20 cellular contexts compared by ENCODE assay signal in genomic region chr10:7195118-7195517, GRCh38.
"Had no signal": no experiment of that assay in that cellular context is flagged by ENCODE, and none has a peak within 500 bp of the region (broad histone marks: within the 10 kb centered on the region; RNA-seq: fewer than 3 reads in every experiment).

No MANE protein-coding gene starts in this region.

- H3K9me3 Mint-ChIP-seq: natural killer cell had no signal

- H3K27ac ChIP-seq: body of pancreas, left lung, upper lobe of left lung had no signal

- H3K27ac Mint-ChIP-seq: WTC11 had no signal

- H3K4me1 Mint-ChIP-seq: WTC11 had no signal

- H3K4me1 ChIP-seq: body of pancreas, left lung, upper lobe of left lung had no signal

- ATAC-seq: body of pancreas; esophagus mucosa; left lung; natural killer cell; stimulated activated naive CD8-positive, alpha-beta T cell treated with anti-CD3 and anti-CD28 coated beads, Interleukin-15, Interleukin-2, amounts not matched to agents 100 U/mL and 50 U/mL, for 24 hours; WTC11 had no signal

- H3K9me3 ChIP-seq: SK-N-SH had no signal

- H3K4me3 Mint-ChIP-seq: dendritic cell treated with granulocyte-macrophage colony-stimulating factor and Interleukin-4, amounts not matched to agents 40 ng/mL and 50 ng/mL, for 4 days; natural killer cell; WTC11 had no signal

- DNase-seq: activated CD4-positive, alpha-beta T cell treated with anti-CD3 and anti-CD28 coated beads for 4 hours; activated T-cell treated with anti-CD3 and anti-CD28 coated beads for 4 hours; anterior cingulate cortex; body of pancreas; effector CD8-positive, alpha-beta T cell; foreskin melanocyte; kidney glomerular epithelial cell; left lung; natural killer cell; SIG-M5; SK-N-SH; stimulated activated CD4-positive, alpha-beta T cell treated with anti-CD3 and anti-CD28 coated beads, Interleukin-2, amount 100 ng/mL, for 48 hours; stimulated activated CD8-positive, alpha-beta memory T cell treated with anti-CD3 and anti-CD28 coated beads, Interleukin-4, amount 100 ng/mL, for 48 hours; stimulated activated naive CD8-positive, alpha-beta T cell treated with anti-CD3 and anti-CD28 coated beads, Interleukin-15, Interleukin-2, amounts not matched to agents 100 U/mL and 50 U/mL, for 24 hours; T-helper 9 cell; upper lobe of left lung had no signal

- H3K4me3 ChIP-seq: body of pancreas, left lung, lung, upper lobe of left lung had no signal

- H3K27me3 ChIP-seq: body of pancreas, left lung, upper lobe of left lung had no signal
